In genomic region chr9:87564111-87564510, GRCh38 we compare ENCODE assay signal across 16 cellular contexts.
A peak's percentile ranks its signal among the peaks of the same experiment; 100 is the strongest.
DNase-seq lines count a peak whose midpoint lies in the region; ATAC-seq and TF ChIP-seq lines count a peak whose summit lies in the region.
"Had no signal": no experiment of that assay in that cellular context is flagged by ENCODE, and none has a peak within 500 bp of the region (broad histone marks: within the 10 kb centered on the region; RNA-seq: fewer than 3 reads in every experiment).

No MANE protein-coding gene starts in this region.

- no peak for TF ChIP-seq CTCF in WERI-Rb-1 (IDR thresholded peaks at IDR 0.05; ENCODE audit: low read depth, low read length)

- H3K9me3 ChIP-seq in WERI-Rb-1 (ENCODE audit: severe bottlenecking), result no peaks in the 10 kb centered on the region
- H3K9me3 ChIP-seq: esophagus squamous epithelium, upper lobe of left lung had no signal

- DNase-seq in AG08396 (ENCODE audit: low spot score) (peak; percentile 26), WERI-Rb-1 (no peak), lung microvascular endothelial cell (ENCODE audit: low read depth in 2 of 2) (peak; percentile 24 to 37), nucleus accumbens (lab: John Stamatoyannopoulos, UW) (no peak)
- DNase-seq: activated gamma-delta T cell treated with Interleukin-2 at 50 U/mL for 16 hours; COR-L47; esophagus squamous epithelium; GF-D8; NCI-H69; stimulated activated naive CD4-positive, alpha-beta T cell; upper lobe of left lung had no signal

- peak overlapping the region; percentile 14; the same call in 1 of the 2 replicates for H3K27ac ChIP-seq in WERI-Rb-1
- H3K27ac ChIP-seq: esophagus squamous epithelium, upper lobe of left lung, VCaP had no signal

- H3K36me3 ChIP-seq in WERI-Rb-1, result no peaks in the 10 kb centered on the region; the same call in 1 of the 2 replicates
- H3K36me3 ChIP-seq: esophagus squamous epithelium, upper lobe of left lung had no signal

- H3K4me3 ChIP-seq in WERI-Rb-1 (ENCODE audit: low read depth, low read length), result no peak overlapping the region
- H3K4me3 ChIP-seq: esophagus squamous epithelium, upper lobe of left lung had no signal

- H3K27me3 ChIP-seq in WERI-Rb-1 (ENCODE audit: insufficient read depth, low read depth, severe bottlenecking), result no peaks in the 10 kb centered on the region
- H3K27me3 ChIP-seq: esophagus squamous epithelium, upper lobe of left lung had no signal

- ATAC-seq in GM19351 (IDR thresholded peaks at IDR 0.05; ENCODE audit: unreplicated experiment) (peak; percentile 40), GM21786 (IDR thresholded peaks at IDR 0.05; ENCODE audit: unreplicated experiment) (no peak), GM21515 (IDR thresholded peaks at IDR 0.05; ENCODE audit: unreplicated experiment) (no peak), HG02678 (IDR thresholded peaks at IDR 0.05; ENCODE audit: unreplicated experiment) (no peak)

Comparison
In these comparisons a context has a peak if more than half of its experiments do, and no peak if none do; other contexts are left out.
1. DNase-seq: peak in AG08396 (single experiment) and lung microvascular endothelial cell (2 of 2); none in WERI-Rb-1 (single experiment) and nucleus accumbens (0 of 56).